ENCODE assay signal across 31 cellular contexts in the genomic region with DNA sequence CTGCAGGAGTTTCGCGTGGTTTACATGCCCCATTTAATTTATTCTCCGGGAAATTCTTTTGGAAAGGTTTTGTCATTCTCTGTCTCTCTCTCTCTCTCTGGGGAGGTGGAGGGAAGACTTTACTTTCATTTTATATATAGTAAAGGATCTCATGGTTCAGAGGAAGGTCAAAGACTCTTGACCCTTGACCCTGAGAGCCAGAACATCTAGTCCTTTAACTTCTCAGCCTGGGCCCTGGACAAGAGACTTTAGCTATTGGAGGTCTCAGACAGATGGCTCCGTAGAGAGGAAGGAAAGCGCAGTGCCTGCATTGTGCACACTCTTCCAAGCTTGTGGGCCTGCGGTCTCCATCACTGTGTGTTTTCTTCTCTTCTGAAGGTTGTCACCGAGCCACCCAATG.
"Had no signal": no experiment of that assay in that cellular context is flagged by ENCODE, and none has a peak within 500 bp of the region (broad histone marks: within the 10 kb centered on the region; RNA-seq: fewer than 3 reads in every experiment).

No MANE protein-coding gene starts in this region.

- H3K27me3 ChIP-seq: ascending aorta, breast epithelium, cardiac muscle cell, colonic mucosa, gastroesophageal sphincter had no signal

- H3K36me3 ChIP-seq: ascending aorta, breast epithelium, cardiac muscle cell, colonic mucosa, esophagus squamous epithelium, gastroesophageal sphincter, WERI-Rb-1 had no signal

- DNase-seq: activated B cell treated with CpG ODN at 0.5 μM for 24 hours; activated CD4-positive, alpha-beta memory T cell treated with anti-CD3 and anti-CD28 coated beads for 36 hours; activated CD4-positive, alpha-beta T cell treated with anti-CD3 and anti-CD28 coated beads for 36 hours; activated CD4-positive, alpha-beta T cell treated with anti-CD3 and anti-CD28 coated beads, Interleukin-2, amount 10 ng/mL, durations not matched to agents 24 days and 14 days; activated CD4-positive, CD25-positive, alpha-beta regulatory T cell treated with anti-CD3 and anti-CD28 coated beads, Interleukin-2, amount 50 U/mL, for 72 hours; activated CD8-positive, alpha-beta memory T cell treated with anti-CD3 and anti-CD28 coated beads, Interleukin-2, amount 10 ng/mL, durations not matched to agents 7 days and 5 days; activated CD8-positive, alpha-beta memory T cell treated with anti-CD3 and anti-CD28 coated beads, Interleukin-2, amount 50 U/mL, for 4 hours; activated CD8-positive, alpha-beta T cell treated with anti-CD3 and anti-CD28 coated beads, Interleukin-2, amount 10 ng/mL, durations not matched to agents 7 days and 5 days; activated effector memory CD4-positive, alpha-beta T cell treated with anti-CD3 and anti-CD28 coated beads, Interleukin-2, amount 50 U/mL, for 16 hours; activated naive CD4-positive, alpha-beta T cell treated with anti-CD3 and anti-CD28 coated beads, Interleukin-2, amount 10 ng/mL, durations not matched to agents 7 days and 5 days; activated naive CD8-positive, alpha-beta T cell treated with anti-CD3 and anti-CD28 coated beads, Interleukin-2, amount 10 ng/mL, durations not matched to agents 7 days and 5 days; activated T-cell treated with anti-CD3 and anti-CD28 coated beads, Interleukin-2, amount 50 U/mL, for 1 hour; activated T-cell treated with anti-CD3 and anti-CD28 coated beads, Interleukin-2, amount 50 U/mL, for 48 hours; central memory CD4-positive, alpha-beta T cell; cerebellar nuclear complex; colonic mucosa; effector CD8-positive, alpha-beta T cell; esophagus squamous epithelium; foreskin melanocyte; T-helper 1 cell; T-helper 17 cell; T1000 had no signal

- H3K27ac ChIP-seq: ascending aorta, breast epithelium, cardiac muscle cell, colonic mucosa, epithelial cell of prostate, esophagus squamous epithelium, gastroesophageal sphincter, WERI-Rb-1 had no signal

- H3K4me3 ChIP-seq: ascending aorta, breast epithelium, cardiac muscle cell, colonic mucosa, esophagus squamous epithelium, gastroesophageal sphincter had no signal

- FAIRE-seq: endometrium, endothelial cell of umbilical vein had no signal

- H3K9me3 ChIP-seq: ascending aorta, breast epithelium, colonic mucosa, esophagus squamous epithelium, gastroesophageal sphincter had no signal

- ATAC-seq: activated CD4-positive, alpha-beta T cell treated with anti-CD3 and anti-CD28 coated beads for 36 hours; activated CD8-positive, alpha-beta memory T cell treated with anti-CD3 and anti-CD28 coated beads, Interleukin-2, amount 10 ng/mL, durations not matched to agents 7 days and 5 days; activated CD8-positive, alpha-beta T cell treated with anti-CD3 and anti-CD28 coated beads, Interleukin-2, amount 10 ng/mL, durations not matched to agents 7 days and 5 days; activated naive CD4-positive, alpha-beta T cell treated with anti-CD3 and anti-CD28 coated beads, Interleukin-2, amount 50 U/mL, for 72 hours; gastroesophageal sphincter; T-helper 17 cell had no signal

- H3K4me1 ChIP-seq: ascending aorta, breast epithelium, colonic mucosa, esophagus squamous epithelium, gastroesophageal sphincter had no signal
